Comparison of ENCODE assay signal across 18 cellular contexts in the genomic region with DNA sequence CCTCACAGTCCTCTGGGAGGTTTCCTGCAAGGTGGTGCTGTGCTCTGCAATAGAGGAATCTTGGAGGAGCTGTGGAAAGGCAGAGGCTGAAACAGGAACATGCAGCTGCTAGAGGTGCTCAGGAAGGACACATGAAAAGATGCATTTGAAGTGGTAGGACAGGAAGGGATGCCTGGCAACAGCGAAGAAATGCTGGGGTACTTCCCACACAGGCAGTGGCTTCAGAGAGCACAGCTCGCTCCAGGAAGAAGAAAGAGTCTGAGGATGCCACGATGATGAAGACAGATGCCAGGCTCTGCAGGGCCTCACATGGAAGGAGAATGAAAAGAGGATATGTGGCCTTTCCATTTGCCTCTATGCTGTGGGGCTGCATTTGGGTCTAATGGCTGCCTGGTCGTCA.
DNase-seq lines count a peak whose midpoint lies in the region; ATAC-seq and TF ChIP-seq lines count a peak whose summit lies in the region.
"Had no signal": no experiment of that assay in that cellular context is flagged by ENCODE, and none has a peak within 500 bp of the region (broad histone marks: within the 10 kb centered on the region; RNA-seq: fewer than 3 reads in every experiment).

No MANE protein-coding gene starts in this region.

- no peak overlapping the region for H2AK5ac ChIP-seq in IMR-90 (ENCODE audit: low read depth, low read length)

- H4K20me1 ChIP-seq in BLaER1, result no peaks in the 10 kb centered on the region
- no peaks in the 10 kb centered on the region for H4K20me1 ChIP-seq in IMR-90 (ENCODE audit: insufficient read depth, low read length)

- H3K27ac ChIP-seq in BLaER1 (no peak overlapping the region), IMR-90 (ENCODE audit: insufficient read depth, low read length) (no peak overlapping the region), endodermal cell (ENCODE audit: low read depth, low read length) (no peak overlapping the region), right lobe of liver (no peak overlapping the region), tibial nerve (no peak overlapping the region)
- H3K27ac ChIP-seq: 22Rv1 had no signal

- peak overlapping the region; percentile 51; the same call in 1 of the 2 replicates for H3K4ac ChIP-seq in IMR-90 (ENCODE audit: low read depth, low read length)

- no peak overlapping the region for H2BK20ac ChIP-seq in IMR-90 (ENCODE audit: low read depth, low read length)

- no peaks in the 10 kb centered on the region for H3K27me3 Mint-ChIP-seq in endodermal cell (ENCODE audit: insufficient read depth)

- H3K4me1 ChIP-seq in BLaER1 (peaks cover 44% of the 10 kb centered on the region), IMR-90 (ENCODE audit: control insufficient read depth, insufficient read depth, low read length) (peaks cover 8% of the 10 kb centered on the region), endodermal cell (ENCODE audit: control insufficient read depth, insufficient read depth, low read length) (no peaks in the 10 kb centered on the region), right lobe of liver (no peaks in the 10 kb centered on the region), tibial nerve (no peaks in the 10 kb centered on the region)
- H3K4me1 ChIP-seq: HAP-1 had no signal

- no peak for TF ChIP-seq RAD21 in IMR-90 (IDR thresholded peaks at IDR 0.05; ENCODE audit: low read length)

- no peak overlapping the region for H2AFZ ChIP-seq in IMR-90 (replicated peaks; ENCODE audit: low read length, poor library complexity)

- H3K79me1 ChIP-seq in IMR-90 (ENCODE audit: low read depth in 1 of 2, low read length in 2 of 2), result no peaks in the 10 kb centered on the region

- WGBS in IMR-90 (ENCODE audit: extremely low coverage in 2 of 2, insufficient read length in 1 of 2), 2 experiments, result 92% methylated on average over 3 of the region's 4 CpGs; no CpG with 5 or more reads in 1 of the 2 experiments
- 75 to 78% methylated on average over 3 to 4 of the region's 4 CpGs for WGBS in endodermal cell (ENCODE audit: insufficient coverage in 1 of 2, insufficient read length in 1 of 2), 2 experiments
- 67% methylated on average over 4 of the region's 4 CpGs for WGBS in right lobe of liver (ENCODE audit: insufficient coverage, low coverage, low lambda C conversion rate, missing lambda C conversion rate)
- 86 to 89% methylated on average over 4 of the region's 4 CpGs for WGBS in tibial nerve, 2 donors

- peaks cover 10% of the 10 kb centered on the region for H3K9me1 ChIP-seq in IMR-90 (ENCODE audit: insufficient read depth, low read length)

- H3K36me3 ChIP-seq in BLaER1 (no peaks in the 10 kb centered on the region), IMR-90 (ENCODE audit: control insufficient read depth, insufficient read depth, low read length) (no peaks in the 10 kb centered on the region), endodermal cell (ENCODE audit: control insufficient read depth, insufficient read depth, low read length) (no peaks in the 10 kb centered on the region), right lobe of liver (no peaks in the 10 kb centered on the region), tibial nerve (no peaks in the 10 kb centered on the region)
- H3K36me3 ChIP-seq: HAP-1 had no signal

- peak overlapping the region; percentile 61 for H3K4me2 ChIP-seq in BLaER1
- no peak overlapping the region for H3K4me2 ChIP-seq in IMR-90 (ENCODE audit: low read depth, low read length)

- no peak overlapping the region for H3K56ac ChIP-seq in IMR-90 (ENCODE audit: extremely low read depth, insufficient read depth, low read length)

- peak overlapping the region; percentile 4; the same call in 1 of the 2 replicates for H2BK120ac ChIP-seq in IMR-90 (ENCODE audit: low read depth, low read length)

- H3K9me3 Mint-ChIP-seq in endodermal cell, result no peaks in the 10 kb centered on the region
- no peaks in the 10 kb centered on the region for H3K9me3 Mint-ChIP-seq in stimulated activated effector memory CD8-positive, alpha-beta T cell treated with anti-CD3 and anti-CD28 coated beads, Interleukin-12 subunit alpha, Interleukin-12 subunit beta, amount 100 ng/mL, for 72 hours
- H3K9me3 Mint-ChIP-seq: CD4-positive, alpha-beta memory T cell; HFFc6 had no signal

- no peak for TF ChIP-seq EP300 in tibial nerve (IDR thresholded peaks at IDR 0.05)

- TF ChIP-seq POLR2A in IMR-90 (IDR thresholded peaks at IDR 0.05; ENCODE audit: low read depth, low read length) (no peak), right lobe of liver (IDR thresholded peaks at IDR 0.05) (no peak), tibial nerve (IDR thresholded peaks at IDR 0.05) (no peak)

- H3K23ac ChIP-seq in IMR-90 (ENCODE audit: low read depth, low read length), result no peak overlapping the region

- H3K9me3 ChIP-seq in BLaER1 (no peaks in the 10 kb centered on the region), IMR-90 (ENCODE audit: control insufficient read depth, insufficient read depth, low read length) (no peaks in the 10 kb centered on the region), endodermal cell (ENCODE audit: control insufficient read depth, low read length) (no peaks in the 10 kb centered on the region), right lobe of liver (no peaks in the 10 kb centered on the region), tibial nerve (no peaks in the 10 kb centered on the region)
- H3K9me3 ChIP-seq: HAP-1 had no signal

- no peaks in the 10 kb centered on the region for H3K36me3 Mint-ChIP-seq in endodermal cell (ENCODE audit: low read depth)
- H3K36me3 Mint-ChIP-seq in stimulated activated effector memory CD8-positive, alpha-beta T cell treated with anti-CD3 and anti-CD28 coated beads, Interleukin-12 subunit alpha, Interleukin-12 subunit beta, amount 100 ng/mL, for 72 hours, result no peaks in the 10 kb centered on the region
- H3K36me3 Mint-ChIP-seq: CD4-positive, alpha-beta memory T cell had no signal

- ATAC-seq in IMR-90 (ENCODE audit: low read depth) (no peak), right lobe of liver (no peak), GM21619 (IDR thresholded peaks at IDR 0.05; ENCODE audit: unreplicated experiment) (no peak)
- peak; percentile 19 for ATAC-seq in stimulated activated effector memory CD8-positive, alpha-beta T cell treated with anti-CD3 and anti-CD28 coated beads, Interleukin-12 subunit alpha, Interleukin-12 subunit beta, amount 100 ng/mL, for 72 hours

- no peak overlapping the region; the same call in 1 of the 2 replicates for H4K91ac ChIP-seq in IMR-90 (ENCODE audit: insufficient read depth, low read depth, low read length)

- CTCF ChIA-PET in IMR-90 (lab: Yijun Ruan, JAX), result no interaction called here

- dilution Hi-C loops in IMR-90 (cut with HindIII; ENCODE audit: low sequenced_read_pairs, unreplicated experiment), result no loop called here

- H3K4me1 Mint-ChIP-seq in endodermal cell, result no peaks in the 10 kb centered on the region
- H3K4me1 Mint-ChIP-seq in stimulated activated effector memory CD8-positive, alpha-beta T cell treated with anti-CD3 and anti-CD28 coated beads, Interleukin-12 subunit alpha, Interleukin-12 subunit beta, amount 100 ng/mL, for 72 hours, result no peaks in the 10 kb centered on the region
- H3K4me1 Mint-ChIP-seq: B cell had no signal

- H3K27me3 ChIP-seq in BLaER1, result no peaks in the 10 kb centered on the region
- no peaks in the 10 kb centered on the region for H3K27me3 ChIP-seq in IMR-90 (ENCODE audit: control insufficient read depth, insufficient read depth, low read length)
- no peaks in the 10 kb centered on the region for H3K27me3 ChIP-seq in endodermal cell (ENCODE audit: control insufficient read depth, insufficient read depth, low read length, poor library complexity, severe bottlenecking)
- H3K27me3 ChIP-seq in right lobe of liver, result no peaks in the 10 kb centered on the region
- no peaks in the 10 kb centered on the region for H3K27me3 ChIP-seq in tibial nerve

- no peak overlapping the region for H3K9ac ChIP-seq in BLaER1
- no peak overlapping the region for H3K9ac ChIP-seq in IMR-90 (ENCODE audit: low read depth, low read length)
- no peak overlapping the region for H3K9ac ChIP-seq in endodermal cell (ENCODE audit: extremely low read depth, low read length, poor library complexity, severe bottlenecking)

- H3K4me3 ChIP-seq in BLaER1 (no peak overlapping the region), IMR-90 (ENCODE audit: insufficient read depth, low read depth, low read length) (no peak overlapping the region), endodermal cell (ENCODE audit: low read length) (no peak overlapping the region), right lobe of liver (no peak overlapping the region), tibial nerve (no peak overlapping the region)
- H3K4me3 ChIP-seq: HAP-1 had no signal

- H3K4me3 Mint-ChIP-seq in endodermal cell, result no peak overlapping the region
- no peak overlapping the region for H3K4me3 Mint-ChIP-seq in stimulated activated effector memory CD8-positive, alpha-beta T cell treated with anti-CD3 and anti-CD28 coated beads, Interleukin-12 subunit alpha, Interleukin-12 subunit beta, amount 100 ng/mL, for 72 hours
- H3K4me3 Mint-ChIP-seq: B cell; CD4-positive, alpha-beta memory T cell; HFFc6 had no signal

- no peak overlapping the region for H2BK15ac ChIP-seq in IMR-90 (ENCODE audit: low read depth, low read length)

- H4K5ac ChIP-seq in IMR-90 (ENCODE audit: low read depth, low read length), result no peak overlapping the region

- no peak overlapping the region for H3K18ac ChIP-seq in IMR-90 (ENCODE audit: low read depth, low read length)

- no peak overlapping the region for H3K27ac Mint-ChIP-seq in endodermal cell
- no peak overlapping the region for H3K27ac Mint-ChIP-seq in stimulated activated effector memory CD8-positive, alpha-beta T cell treated with anti-CD3 and anti-CD28 coated beads, Interleukin-12 subunit alpha, Interleukin-12 subunit beta, amount 100 ng/mL, for 72 hours
- H3K27ac Mint-ChIP-seq: B cell; CD4-positive, alpha-beta memory T cell; HFFc6 had no signal

- in situ Hi-C loops in IMR-90 (cut with MboI; ENCODE audit: low sequenced_read_pairs), result no loop called here

- no peak overlapping the region for H3K14ac ChIP-seq in IMR-90 (replicated peaks; ENCODE audit: low read depth, low read length)

- DNase-seq in IMR-90 (no peak), endodermal cell (peak; percentile 12), right lobe of liver (no peak), tibial nerve (ENCODE audit: low spot score in 2 of 2) (no peak)
- no peak for DNase-seq in stimulated activated effector memory CD8-positive, alpha-beta T cell treated with anti-CD3 and anti-CD28 coated beads, Interleukin-12 subunit alpha, Interleukin-12 subunit beta, amount 100 ng/mL, for 72 hours (ENCODE audit: low spot score in 2 of 2)
- DNase-seq: C1 segment of cervical spinal cord; Calu3; CD4-positive, alpha-beta memory T cell; COR-L47; DMS53; DMS79 treated with DMSO at 0.1 percent for 48 hours; GOT3; HFFc6 had no signal

- POLR2A ChIA-PET in IMR-90 (lab: Charles Lee; ENCODE audit: unreplicated experiment), result no interaction called here

- no peak overlapping the region for H4K8ac ChIP-seq in IMR-90 (ENCODE audit: low read depth in 2 of 2, low read length in 2 of 2)

- BruUV-seq in IMR-90 (replicated peaks; lab: Mats Ljungman, UMichigan), result no TSS peak

- TF ChIP-seq CTCF in IMR-90 (conservative IDR thresholded peaks at IDR 0.05; ENCODE audit: low read depth, low read length) (no peak), endodermal cell (conservative IDR thresholded peaks at IDR 0.05) (no peak), right lobe of liver (IDR thresholded peaks at IDR 0.05) (no peak), tibial nerve (IDR thresholded peaks at IDR 0.05) (no peak)

- H2AK9ac ChIP-seq in IMR-90 (replicated peaks; ENCODE audit: low read depth, low read length, poor library complexity), result no peak overlapping the region

- intact Hi-C loops in IMR-90 (cut with micrococcal nuclease), result no loop called here
- intact Hi-C loops in right lobe of liver (cut with DNase I), result no loop called here

- H2BK5ac ChIP-seq in IMR-90 (ENCODE audit: low read depth, low read length, poor library complexity, severe bottlenecking), result no peak overlapping the region
